In the genomic region with DNA sequence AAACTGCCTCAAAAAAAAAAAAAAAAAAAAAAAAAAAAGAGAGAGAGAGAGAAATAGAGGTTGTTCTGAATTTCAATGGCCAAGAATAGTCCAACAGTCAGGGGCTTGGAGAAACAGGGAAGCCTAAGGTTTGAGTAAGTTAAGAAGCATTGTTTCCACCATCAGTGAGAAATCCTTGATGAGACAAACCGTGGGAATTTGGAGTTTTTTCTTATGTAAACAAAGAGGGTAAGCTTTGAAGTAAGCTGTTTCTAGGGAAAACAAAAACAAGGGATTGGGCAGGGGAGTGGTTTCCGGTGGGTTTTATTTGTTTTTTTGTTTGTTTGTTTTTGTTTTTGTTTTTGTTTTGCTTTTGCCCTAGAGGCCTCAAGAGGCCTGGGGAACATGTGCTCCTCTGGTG, we compare ENCODE assay signal across 1 cellular context.
TF ChIP-seq lines count a peak whose summit lies in the region.

No MANE protein-coding gene starts in this region.

TF ChIP-seq in GM23338, 12 proteins besides CTCF, POLR2A, EP300 and RAD21 (continued from another document):
- TF ChIP-seq, protein P1, sequence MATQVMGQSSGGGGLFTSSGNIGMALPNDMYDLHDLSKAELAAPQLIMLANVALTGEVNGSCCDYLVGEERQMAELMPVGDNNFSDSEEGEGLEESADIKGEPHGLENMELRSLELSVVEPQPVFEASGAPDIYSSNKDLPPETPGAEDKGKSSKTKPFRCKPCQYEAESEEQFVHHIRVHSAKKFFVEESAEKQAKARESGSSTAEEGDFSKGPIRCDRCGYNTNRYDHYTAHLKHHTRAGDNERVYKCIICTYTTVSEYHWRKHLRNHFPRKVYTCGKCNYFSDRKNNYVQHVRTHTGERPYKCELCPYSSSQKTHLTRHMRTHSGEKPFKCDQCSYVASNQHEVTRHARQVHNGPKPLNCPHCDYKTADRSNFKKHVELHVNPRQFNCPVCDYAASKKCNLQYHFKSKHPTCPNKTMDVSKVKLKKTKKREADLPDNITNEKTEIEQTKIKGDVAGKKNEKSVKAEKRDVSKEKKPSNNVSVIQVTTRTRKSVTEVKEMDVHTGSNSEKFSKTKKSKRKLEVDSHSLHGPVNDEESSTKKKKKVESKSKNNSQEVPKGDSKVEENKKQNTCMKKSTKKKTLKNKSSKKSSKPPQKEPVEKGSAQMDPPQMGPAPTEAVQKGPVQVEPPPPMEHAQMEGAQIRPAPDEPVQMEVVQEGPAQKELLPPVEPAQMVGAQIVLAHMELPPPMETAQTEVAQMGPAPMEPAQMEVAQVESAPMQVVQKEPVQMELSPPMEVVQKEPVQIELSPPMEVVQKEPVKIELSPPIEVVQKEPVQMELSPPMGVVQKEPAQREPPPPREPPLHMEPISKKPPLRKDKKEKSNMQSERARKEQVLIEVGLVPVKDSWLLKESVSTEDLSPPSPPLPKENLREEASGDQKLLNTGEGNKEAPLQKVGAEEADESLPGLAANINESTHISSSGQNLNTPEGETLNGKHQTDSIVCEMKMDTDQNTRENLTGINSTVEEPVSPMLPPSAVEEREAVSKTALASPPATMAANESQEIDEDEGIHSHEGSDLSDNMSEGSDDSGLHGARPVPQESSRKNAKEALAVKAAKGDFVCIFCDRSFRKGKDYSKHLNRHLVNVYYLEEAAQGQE (IDR thresholded peaks at IDR 0.05; ENCODE audit: unreplicated experiment), result no peak
- TF ChIP-seq CREB1 (CRISPR knock-in tag; IDR thresholded peaks at IDR 0.05; ENCODE audit: low read depth) (no peak), ZNF114 (CRISPR knock-in tag; IDR thresholded peaks at IDR 0.05) (no peak)
- TF ChIP-seq, protein P2, sequence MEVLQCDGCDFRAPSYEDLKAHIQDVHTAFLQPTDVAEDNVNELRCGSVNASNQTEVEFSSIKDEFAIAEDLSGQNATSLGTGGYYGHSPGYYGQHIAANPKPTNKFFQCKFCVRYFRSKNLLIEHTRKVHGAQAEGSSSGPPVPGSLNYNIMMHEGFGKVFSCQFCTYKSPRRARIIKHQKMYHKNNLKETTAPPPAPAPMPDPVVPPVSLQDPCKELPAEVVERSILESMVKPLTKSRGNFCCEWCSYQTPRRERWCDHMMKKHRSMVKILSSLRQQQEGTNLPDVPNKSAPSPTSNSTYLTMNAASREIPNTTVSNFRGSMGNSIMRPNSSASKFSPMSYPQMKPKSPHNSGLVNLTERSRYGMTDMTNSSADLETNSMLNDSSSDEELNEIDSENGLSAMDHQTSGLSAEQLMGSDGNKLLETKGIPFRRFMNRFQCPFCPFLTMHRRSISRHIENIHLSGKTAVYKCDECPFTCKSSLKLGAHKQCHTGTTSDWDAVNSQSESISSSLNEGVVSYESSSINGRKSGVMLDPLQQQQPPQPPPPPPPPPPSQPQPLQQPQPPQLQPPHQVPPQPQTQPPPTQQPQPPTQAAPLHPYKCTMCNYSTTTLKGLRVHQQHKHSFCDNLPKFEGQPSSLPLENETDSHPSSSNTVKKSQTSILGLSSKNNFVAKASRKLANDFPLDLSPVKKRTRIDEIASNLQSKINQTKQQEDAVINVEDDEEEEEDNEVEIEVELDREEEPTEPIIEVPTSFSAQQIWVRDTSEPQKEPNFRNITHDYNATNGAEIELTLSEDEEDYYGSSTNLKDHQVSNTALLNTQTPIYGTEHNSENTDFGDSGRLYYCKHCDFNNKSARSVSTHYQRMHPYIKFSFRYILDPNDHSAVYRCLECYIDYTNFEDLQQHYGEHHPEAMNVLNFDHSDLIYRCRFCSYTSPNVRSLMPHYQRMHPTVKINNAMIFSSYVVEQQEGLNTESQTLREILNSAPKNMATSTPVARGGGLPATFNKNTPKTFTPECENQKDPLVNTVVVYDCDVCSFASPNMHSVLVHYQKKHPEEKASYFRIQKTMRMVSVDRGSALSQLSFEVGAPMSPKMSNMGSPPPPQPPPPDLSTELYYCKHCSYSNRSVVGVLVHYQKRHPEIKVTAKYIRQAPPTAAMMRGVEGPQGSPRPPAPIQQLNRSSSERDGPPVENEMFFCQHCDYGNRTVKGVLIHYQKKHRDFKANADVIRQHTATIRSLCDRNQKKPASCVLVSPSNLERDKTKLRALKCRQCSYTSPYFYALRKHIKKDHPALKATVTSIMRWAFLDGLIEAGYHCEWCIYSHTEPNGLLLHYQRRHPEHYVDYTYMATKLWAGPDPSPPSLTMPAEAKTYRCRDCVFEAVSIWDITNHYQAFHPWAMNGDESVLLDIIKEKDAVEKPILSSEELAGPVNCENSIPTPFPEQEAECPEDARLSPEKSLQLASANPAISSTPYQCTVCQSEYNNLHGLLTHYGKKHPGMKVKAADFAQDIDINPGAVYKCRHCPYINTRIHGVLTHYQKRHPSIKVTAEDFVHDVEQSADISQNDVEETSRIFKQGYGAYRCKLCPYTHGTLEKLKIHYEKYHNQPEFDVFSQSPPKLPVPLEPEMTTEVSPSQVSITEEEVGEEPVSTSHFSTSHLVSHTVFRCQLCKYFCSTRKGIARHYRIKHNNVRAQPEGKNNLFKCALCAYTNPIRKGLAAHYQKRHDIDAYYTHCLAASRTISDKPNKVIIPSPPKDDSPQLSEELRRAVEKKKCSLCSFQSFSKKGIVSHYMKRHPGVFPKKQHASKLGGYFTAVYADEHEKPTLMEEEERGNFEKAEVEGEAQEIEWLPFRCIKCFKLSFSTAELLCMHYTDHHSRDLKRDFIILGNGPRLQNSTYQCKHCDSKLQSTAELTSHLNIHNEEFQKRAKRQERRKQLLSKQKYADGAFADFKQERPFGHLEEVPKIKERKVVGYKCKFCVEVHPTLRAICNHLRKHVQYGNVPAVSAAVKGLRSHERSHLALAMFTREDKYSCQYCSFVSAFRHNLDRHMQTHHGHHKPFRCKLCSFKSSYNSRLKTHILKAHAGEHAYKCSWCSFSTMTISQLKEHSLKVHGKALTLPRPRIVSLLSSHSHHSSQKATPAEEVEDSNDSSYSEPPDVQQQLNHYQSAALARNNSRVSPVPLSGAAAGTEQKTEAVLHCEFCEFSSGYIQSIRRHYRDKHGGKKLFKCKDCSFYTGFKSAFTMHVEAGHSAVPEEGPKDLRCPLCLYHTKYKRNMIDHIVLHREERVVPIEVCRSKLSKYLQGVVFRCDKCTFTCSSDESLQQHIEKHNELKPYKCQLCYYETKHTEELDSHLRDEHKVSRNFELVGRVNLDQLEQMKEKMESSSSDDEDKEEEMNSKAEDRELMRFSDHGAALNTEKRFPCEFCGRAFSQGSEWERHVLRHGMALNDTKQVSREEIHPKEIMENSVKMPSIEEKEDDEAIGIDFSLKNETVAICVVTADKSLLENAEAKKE (CRISPR knock-in tag; IDR thresholded peaks at IDR 0.05), result no peak
